11 cellular contexts compared by ENCODE assay signal in the genomic region with DNA sequence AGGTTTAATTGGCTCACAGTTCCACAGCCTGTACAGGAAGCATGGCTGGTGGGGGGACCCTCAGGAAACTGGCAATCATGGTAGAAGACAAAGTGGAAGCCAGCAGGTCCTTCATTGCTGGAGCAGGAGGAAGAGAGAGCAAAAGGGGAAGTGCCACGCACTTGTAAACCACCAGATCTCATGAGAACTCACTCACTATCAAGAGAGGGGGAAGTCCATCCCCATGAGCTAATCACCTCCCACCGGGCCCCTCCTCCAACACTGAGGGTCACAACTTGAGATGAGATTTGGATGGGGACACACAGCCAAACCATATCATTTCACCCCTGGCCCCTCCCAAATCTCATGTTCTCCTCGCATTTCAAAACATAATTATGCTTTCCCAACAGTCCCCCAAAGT.
DNase-seq lines count a peak whose midpoint lies in the region; ATAC-seq and TF ChIP-seq lines count a peak whose summit lies in the region.
"Had no signal": no experiment of that assay in that cellular context is flagged by ENCODE, and none has a peak within 500 bp of the region (broad histone marks: within the 10 kb centered on the region; RNA-seq: fewer than 3 reads in every experiment).

No MANE protein-coding gene starts in this region.

- ATAC-seq in GM18519 (IDR thresholded peaks at IDR 0.05; ENCODE audit: low FRiP score, unreplicated experiment), result peak; percentile 58
- peak; percentile 71 for ATAC-seq in HG02623 (IDR thresholded peaks at IDR 0.05; ENCODE audit: unreplicated experiment)
- peak; percentile 79 to 82 for ATAC-seq in lower lobe of right lung

- H3F3A ChIP-seq in MM.1S (ENCODE audit: insufficient read depth, low read length), result no peaks in the 10 kb centered on the region

- H3K79me2 ChIP-seq in MM.1S (ENCODE audit: low read length), result no peaks in the 10 kb centered on the region

- H3K27ac ChIP-seq in MM.1S (ENCODE audit: low read length) (no peak overlapping the region), lower lobe of right lung (no peak overlapping the region)
- H3K27ac ChIP-seq: SK-N-MC had no signal

- no peaks in the 10 kb centered on the region for H4K20me1 ChIP-seq in MM.1S (ENCODE audit: insufficient read depth, low read length)

- H3K4me1 ChIP-seq in MM.1S (ENCODE audit: low read length) (no peaks in the 10 kb centered on the region), lower lobe of right lung (no peaks in the 10 kb centered on the region)

- no peaks in the 10 kb centered on the region for H3K9me2 ChIP-seq in MM.1S (replicated peaks; ENCODE audit: insufficient read depth, low read length)

- peak; percentile 7 for DNase-seq in MM.1S
- peak; percentile 55 for DNase-seq in lower lobe of right lung
- DNase-seq in foreskin melanocyte, result no peak
- no peak for DNase-seq in glomerular visceral epithelial cell (ENCODE audit: extremely low spot score)
- DNase-seq in SK-N-DZ (ENCODE audit: low spot score), result no peak
- DNase-seq in cerebellum (ENCODE audit: low spot score), result no peak
- DNase-seq: activated CD8-positive, alpha-beta memory T cell treated with anti-CD3 and anti-CD28 coated beads, Interleukin-2, amount 50 U/mL, for 4 hours; trophoblast cell had no signal

- no peak overlapping the region for H3K4me3 ChIP-seq in MM.1S (ENCODE audit: low read length)
- H3K4me3 ChIP-seq in lower lobe of right lung, result no peak overlapping the region
- H3K4me3 ChIP-seq: SK-N-MC had no signal

- no peaks in the 10 kb centered on the region for H3K27me3 ChIP-seq in MM.1S (replicated peaks; ENCODE audit: insufficient read depth, low read length)
- H3K27me3 ChIP-seq in lower lobe of right lung (ENCODE audit: low read depth), result no peaks in the 10 kb centered on the region

- no peak for TF ChIP-seq CTCF in MM.1S (IDR thresholded peaks at IDR 0.05; ENCODE audit: low read length)
- TF ChIP-seq CTCF in lower lobe of right lung (IDR thresholded peaks at IDR 0.05), result no peak

- H3K9me3 ChIP-seq in MM.1S (replicated peaks; ENCODE audit: insufficient read depth, low read length) (no peaks in the 10 kb centered on the region), lower lobe of right lung (no peaks in the 10 kb centered on the region)

- intact Hi-C loops in lower lobe of right lung (cut with DNase I), result no loop called here

- H3K36me3 ChIP-seq in MM.1S (replicated peaks; ENCODE audit: insufficient read depth, low read length) (no peaks in the 10 kb centered on the region), lower lobe of right lung (no peaks in the 10 kb centered on the region)

- H3K9ac ChIP-seq in MM.1S (ENCODE audit: low read length), result no peak overlapping the region

- H3K4me2 ChIP-seq in MM.1S (ENCODE audit: low read depth, low read length), result no peak overlapping the region

- no peak overlapping the region for H2AFZ ChIP-seq in MM.1S (ENCODE audit: low read length)

Comparison
In these comparisons a context has a peak if more than half of its experiments do, and no peak if none do; other contexts are left out.
1. DNase-seq: peak in MM.1S (single experiment) and lower lobe of right lung (single experiment); none in foreskin melanocyte (single experiment), glomerular visceral epithelial cell (single experiment), SK-N-DZ (single experiment) and cerebellum (single experiment).
2. Peak in every context shown above with its lines, with median percentiles within 50 percentile points of each other: ATAC-seq.